ENCODE assay signal across 1 cellular context in the genomic region with DNA sequence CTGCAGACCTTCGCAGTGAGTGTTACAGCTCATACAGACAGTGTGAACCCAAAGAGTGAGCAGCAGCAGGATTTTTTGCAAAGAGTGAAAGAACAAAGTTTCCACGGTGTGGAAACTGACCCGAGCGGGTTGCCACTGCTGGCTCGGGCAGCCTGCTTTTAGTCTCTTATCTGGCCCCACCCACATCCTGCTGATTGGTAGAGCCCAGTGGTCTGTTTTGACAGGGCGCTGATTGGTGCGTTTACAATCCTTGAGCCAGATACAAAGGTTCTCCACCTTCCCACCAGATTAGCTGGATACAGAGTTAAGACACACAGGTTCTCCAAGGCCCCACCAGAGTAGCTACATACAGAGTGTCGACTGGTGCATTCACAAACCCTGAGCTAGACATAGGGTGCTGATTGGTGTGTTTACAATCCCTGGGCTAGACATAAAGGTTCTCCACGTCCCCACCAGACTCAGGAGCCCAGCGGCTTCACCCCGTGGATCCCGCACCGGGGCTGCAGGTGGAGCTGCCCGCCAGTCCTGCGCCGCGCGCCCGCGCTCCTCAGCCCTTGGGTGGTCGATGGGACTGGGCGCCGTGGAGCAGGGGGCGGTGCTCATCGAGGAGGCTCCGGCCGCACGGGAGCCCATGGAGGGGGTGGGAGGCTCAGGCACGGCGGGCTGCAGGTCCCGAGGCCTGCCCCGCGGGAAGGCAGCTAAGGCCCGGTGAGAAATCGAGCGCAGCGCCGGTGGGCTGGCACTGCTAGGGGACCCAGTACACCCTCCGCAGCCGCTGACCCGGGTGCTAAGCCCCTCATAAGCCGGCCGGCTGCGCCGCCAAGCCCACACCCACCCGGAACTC.
TF ChIP-seq lines count a peak whose summit lies in the region.

No MANE protein-coding gene starts in this region.

TF ChIP-seq in K562, 482 proteins besides CTCF, POLR2A, EP300 and RAD21:
- 0 out of 2 replicates have a peak, but pooled peaks have one; percentile 37 for TF ChIP-seq CC2D1A (IDR thresholded peaks at IDR 0.05)
- TF ChIP-seq, protein P1, sequence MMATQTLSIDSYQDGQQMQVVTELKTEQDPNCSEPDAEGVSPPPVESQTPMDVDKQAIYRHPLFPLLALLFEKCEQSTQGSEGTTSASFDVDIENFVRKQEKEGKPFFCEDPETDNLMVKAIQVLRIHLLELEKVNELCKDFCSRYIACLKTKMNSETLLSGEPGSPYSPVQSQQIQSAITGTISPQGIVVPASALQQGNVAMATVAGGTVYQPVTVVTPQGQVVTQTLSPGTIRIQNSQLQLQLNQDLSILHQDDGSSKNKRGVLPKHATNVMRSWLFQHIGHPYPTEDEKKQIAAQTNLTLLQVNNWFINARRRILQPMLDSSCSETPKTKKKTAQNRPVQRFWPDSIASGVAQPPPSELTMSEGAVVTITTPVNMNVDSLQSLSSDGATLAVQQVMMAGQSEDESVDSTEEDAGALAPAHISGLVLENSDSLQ (IDR thresholded peaks at IDR 0.05), result 0 out of 2 replicates have a peak, but pooled peaks have one; percentile 9
- TF ChIP-seq NFYB (IDR thresholded peaks at IDR 0.05; ENCODE audit: extremely low read depth, insufficient read length), result peak; percentile 85
- TF ChIP-seq FOS (IDR thresholded peaks at IDR 0.05; ENCODE audit: extremely low read depth, insufficient read length), result peak; percentile 20
